ENCODE assay signal across 1 cellular context in the genomic region with DNA sequence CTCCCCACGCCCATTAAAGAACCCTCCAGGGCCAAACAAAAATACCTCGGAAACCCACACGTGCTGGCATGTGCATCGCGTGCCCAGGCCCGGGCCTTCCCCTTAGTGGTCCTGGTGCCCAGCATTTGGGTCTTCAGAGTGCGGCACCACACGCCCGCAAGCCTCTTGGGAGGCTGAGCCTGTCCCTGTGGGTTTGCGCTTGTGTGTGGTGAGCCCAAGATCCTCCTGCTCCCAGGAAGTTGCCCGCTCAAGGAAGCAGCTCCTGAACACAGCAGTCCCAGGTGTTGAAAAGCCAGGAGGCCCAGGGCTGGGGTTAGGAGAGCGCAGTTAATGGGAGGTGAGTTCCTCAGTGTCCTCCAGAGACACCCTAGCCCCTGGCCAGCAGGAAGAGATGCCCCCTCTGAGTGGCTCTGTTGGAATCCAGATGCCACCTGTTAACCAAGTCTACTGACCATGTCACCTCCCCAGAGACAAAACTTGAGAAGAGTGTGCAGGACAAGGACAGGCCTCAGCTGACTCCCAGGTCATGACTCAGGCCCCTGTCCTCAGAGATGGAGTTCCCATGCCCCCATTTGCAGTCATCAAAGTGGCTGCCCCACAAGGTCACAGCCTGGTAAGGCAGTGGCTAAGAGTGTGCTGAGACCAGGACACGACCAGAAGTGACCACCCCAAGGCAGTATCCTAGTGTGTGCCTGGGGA.
TF ChIP-seq lines count a peak whose summit lies in the region.

No MANE protein-coding gene starts in this region.

TF ChIP-seq in SK-N-SH, 30 proteins besides CTCF, POLR2A, EP300 and RAD21 (continued from another document):
- no peak for TF ChIP-seq PBX3 (IDR thresholded peaks at IDR 0.05)
- TF ChIP-seq SIN3A (IDR thresholded peaks at IDR 0.05; ENCODE audit: borderline replicate concordance, low read depth, low read length), result no peak; the same call in 1 of the 2 replicates
- no peak for TF ChIP-seq FOXM1 (IDR thresholded peaks at IDR 0.05; ENCODE audit: low read depth)
- TF ChIP-seq RFX5 (IDR thresholded peaks at IDR 0.05; ENCODE audit: low read length), result no peak
- TF ChIP-seq TEAD4 (IDR thresholded peaks at IDR 0.05; ENCODE audit: borderline replicate concordance, insufficient read depth), result no peak
TF ChIP-seq in SK-N-SH: peak in this region for 0.
